Comparison of ENCODE assay signal across 8 cellular contexts in genomic region chr2:159798376-159798724, GRCh38. TPM values are rescaled to one million over a fixed set of nuclear protein-coding genes. Genes with fewer than 3 reads are reported as not detected.
DNase-seq lines count a peak whose midpoint lies in the region; ATAC-seq, FAIRE-seq and TF ChIP-seq lines count a peak whose summit lies in the region.

No MANE protein-coding gene starts in this region.

- H3K9me3 Mint-ChIP-seq in activated CD4-positive, alpha-beta T cell treated with anti-CD3 and anti-CD28 coated beads, Interleukin-2, amount 10 ng/mL, durations not matched to agents 24 days and 14 days = peaks cover 5% of the 10 kb centered on the region
- no peaks in the 10 kb centered on the region for H3K9me3 Mint-ChIP-seq in activated CD8-positive, alpha-beta T cell treated with anti-CD3 and anti-CD28 coated beads for 36 hours

- H2AFZ ChIP-seq in keratinocyte (ENCODE audit: control insufficient read depth, low read length) = peak overlapping the region; percentile 22

- no peaks in the 10 kb centered on the region for H3K79me2 ChIP-seq in keratinocyte (ENCODE audit: control insufficient read depth, insufficient read depth, low read length)

- TF ChIP-seq CTCF in activated CD8-positive, alpha-beta T cell treated with anti-CD3 and anti-CD28 coated beads for 36 hours (IDR thresholded peaks at IDR 0.05) = no peak
- no peak for TF ChIP-seq CTCF in keratinocyte (optimal IDR thresholded peaks at IDR 0.05 in 1 of 3, IDR thresholded peaks at IDR 0.05 in 1 of 3, conservative IDR thresholded peaks at IDR 0.05 in 1 of 3; ENCODE audit: extremely low read depth in 1 of 3, insufficient read depth in 2 of 3, low read length in 3 of 3)

- H3K27me3 ChIP-seq in keratinocyte (ENCODE audit: control insufficient read depth, extremely low read depth, insufficient read depth, low read length) (peaks cover 23% of the 10 kb centered on the region), thymus (ENCODE audit: control insufficient read depth, insufficient read depth) (no peaks in the 10 kb centered on the region)

- no peak for ATAC-seq in activated CD8-positive, alpha-beta T cell treated with anti-CD3 and anti-CD28 coated beads for 36 hours

- H3K27ac Mint-ChIP-seq in activated CD4-positive, alpha-beta T cell treated with anti-CD3 and anti-CD28 coated beads, Interleukin-2, amount 10 ng/mL, durations not matched to agents 24 days and 14 days = no peak overlapping the region
- no peak overlapping the region for H3K27ac Mint-ChIP-seq in activated CD8-positive, alpha-beta T cell treated with anti-CD3 and anti-CD28 coated beads for 36 hours

- no peak for DNase-seq in activated CD4-positive, alpha-beta T cell treated with anti-CD3 and anti-CD28 coated beads, Interleukin-2, amount 10 ng/mL, durations not matched to agents 24 days and 14 days
- no peak for DNase-seq in activated CD4-positive, alpha-beta T cell treated with anti-CD3 and anti-CD28 coated beads for 1 hour
- no peak for DNase-seq in activated CD8-positive, alpha-beta T cell treated with anti-CD3 and anti-CD28 coated beads for 36 hours
- DNase-seq in keratinocyte (ENCODE audit: low read depth, low spot score) (no peak), NCI-H187 (lab: John Stamatoyannopoulos, UW) (no peak), urothelium cell line (ENCODE audit: low spot score) (no peak), GOT3 (lab: John Stamatoyannopoulos, UW) (no peak)

- H3K36me3 ChIP-seq in keratinocyte (ENCODE audit: control insufficient read depth in 2 of 2, extremely low read depth in 1 of 2, insufficient read depth in 2 of 2, low read length in 2 of 2) (no peaks in the 10 kb centered on the region), thymus (ENCODE audit: control insufficient read depth, insufficient read depth) (no peaks in the 10 kb centered on the region)

- H3K36me3 Mint-ChIP-seq in activated CD4-positive, alpha-beta T cell treated with anti-CD3 and anti-CD28 coated beads, Interleukin-2, amount 10 ng/mL, durations not matched to agents 24 days and 14 days (ENCODE audit: low read depth) = peaks cover 3% of the 10 kb centered on the region
- H3K36me3 Mint-ChIP-seq in activated CD8-positive, alpha-beta T cell treated with anti-CD3 and anti-CD28 coated beads for 36 hours (ENCODE audit: low read depth) = peaks cover 8% of the 10 kb centered on the region

- no peaks in the 10 kb centered on the region for H4K20me1 ChIP-seq in keratinocyte (ENCODE audit: control insufficient read depth, extremely low read depth, insufficient read depth, low read length)

- H3K9ac ChIP-seq in keratinocyte (ENCODE audit: control insufficient read depth, extremely low read depth, insufficient read depth, low read length) = peak overlapping the region; percentile 43

- H3K4me1 ChIP-seq in keratinocyte (ENCODE audit: control insufficient read depth, extremely low read depth, insufficient read depth, low read length) (peaks cover 4% of the 10 kb centered on the region), thymus (ENCODE audit: control insufficient read depth, insufficient read depth, low read length) (no peaks in the 10 kb centered on the region)

- 41% methylated on average over 9 of the region's 9 CpGs for WGBS in thymus

- H3K9me1 ChIP-seq in keratinocyte (ENCODE audit: control insufficient read depth, extremely low read depth, insufficient read depth, low read length) = no peaks in the 10 kb centered on the region

- dilution Hi-C loops in keratinocyte (cut with MboI; ENCODE audit: extremely low pct_ligation_motif_present, low sequenced_read_pairs) = no loop called here

- POLR2A ChIA-PET in activated CD8-positive, alpha-beta T cell treated with anti-CD3 and anti-CD28 coated beads for 36 hours (lab: Charles Lee) = no interaction called here

- intact Hi-C loops in activated CD4-positive, alpha-beta T cell treated with anti-CD3 and anti-CD28 coated beads, Interleukin-2, amount 10 ng/mL, durations not matched to agents 24 days and 14 days (cut with micrococcal nuclease) = loop anchor here (5.0 kb wide), 2 partner anchors 86 to 104 kb away; partner anchors contain the start of genes LY75 and MARCHF7
- intact Hi-C loops in activated CD8-positive, alpha-beta T cell treated with anti-CD3 and anti-CD28 coated beads for 36 hours (cut with micrococcal nuclease) = no loop called here

- peaks cover 53% of the 10 kb centered on the region for H3K27me3 Mint-ChIP-seq in activated CD4-positive, alpha-beta T cell treated with anti-CD3 and anti-CD28 coated beads, Interleukin-2, amount 10 ng/mL, durations not matched to agents 24 days and 14 days
- peaks cover 21% of the 10 kb centered on the region for H3K27me3 Mint-ChIP-seq in activated CD8-positive, alpha-beta T cell treated with anti-CD3 and anti-CD28 coated beads for 36 hours

- CTCF ChIA-PET in activated CD8-positive, alpha-beta T cell treated with anti-CD3 and anti-CD28 coated beads for 36 hours (lab: Charles Lee) = no interaction called here

- H3K4me3 ChIP-seq in keratinocyte (ENCODE audit: control insufficient read depth in 2 of 3, extremely low read depth in 1 of 3, insufficient read depth in 2 of 3, low read depth in 1 of 3, low read length in 3 of 3) = peak overlapping the region; percentile 42 to 59 (median 55)
- peak overlapping the region; percentile 64 for H3K4me3 ChIP-seq in thymus (ENCODE audit: low read length)

- peak overlapping the region; percentile 79 for H3K4me2 ChIP-seq in keratinocyte (ENCODE audit: control insufficient read depth, extremely low read depth, insufficient read depth, low read depth, low read length)

- no peak overlapping the region for H3K27ac ChIP-seq in keratinocyte (ENCODE audit: control insufficient read depth, insufficient read depth, low read length)
- H3K27ac ChIP-seq in thymus (ENCODE audit: low read depth) = no peak overlapping the region

- H3K4me1 Mint-ChIP-seq in activated CD4-positive, alpha-beta T cell treated with anti-CD3 and anti-CD28 coated beads, Interleukin-2, amount 10 ng/mL, durations not matched to agents 24 days and 14 days = peaks cover 6% of the 10 kb centered on the region
- H3K4me1 Mint-ChIP-seq in activated CD8-positive, alpha-beta T cell treated with anti-CD3 and anti-CD28 coated beads for 36 hours (ENCODE audit: low read depth) = peaks cover 9% of the 10 kb centered on the region

- no peak for FAIRE-seq in keratinocyte (lab: Jason Lieb, UNC)
- FAIRE-seq in urothelium cell line (lab: Jason Lieb, UNC) = no peak

- H3K9me3 ChIP-seq in keratinocyte (ENCODE audit: control insufficient read depth, low read depth, low read length) = no peaks in the 10 kb centered on the region
- no peaks in the 10 kb centered on the region for H3K9me3 ChIP-seq in thymus (ENCODE audit: control insufficient read depth)

- H3K4me3 Mint-ChIP-seq in activated CD4-positive, alpha-beta T cell treated with anti-CD3 and anti-CD28 coated beads, Interleukin-2, amount 10 ng/mL, durations not matched to agents 24 days and 14 days = peak overlapping the region; percentile 63
- peak overlapping the region; percentile 64 for H3K4me3 Mint-ChIP-seq in activated CD8-positive, alpha-beta T cell treated with anti-CD3 and anti-CD28 coated beads for 36 hours

RNA-seq across cellular contexts. Expression of gene CD302, which starts 0.3 kb away (rescaled TPM):
- total RNA-seq in activated CD4-positive, alpha-beta T cell treated with anti-CD3 and anti-CD28 coated beads, Interleukin-2, amount 10 ng/mL, durations not matched to agents 24 days and 14 days = 0.54 and 0.72 TPM in 2 replicates
- under 1 TPM; 0.43 to 0.74 TPM for total RNA-seq in activated CD8-positive, alpha-beta T cell treated with anti-CD3 and anti-CD28 coated beads for 36 hours
- polyA plus RNA-seq in keratinocyte (0.08 to 0.48 TPM (median 0.20 TPM) in 3 replicates), thymus (13.7 TPM)
- not detected for polyA plus RNA-seq in keratinocyte (2011; ENCODE audit: low read depth)
- 0.04 and 0.07 TPM in 2 replicates for polyA plus RNA-seq in keratinocyte (2011; cell fraction: cytosol; rRNA removed)
- 0.06 and 0.07 TPM in 2 replicates for polyA plus RNA-seq in keratinocyte (2011; cell fraction: nucleus; rRNA removed)
- polyA plus RNA-seq in keratinocyte (2012; ENCODE audit: low replicate concordance) = 0.27 and 0.30 TPM in 2 replicates
- polyA minus RNA-seq in keratinocyte = 0.07 to 0.16 TPM in 2 of 3 replicates, not detected in the other
- polyA minus RNA-seq in keratinocyte (2011; cell fraction: cytosol; rRNA and poly(A)+ RNA removed) = not detected
- 0.16 TPM in 1 of 2 replicates, not detected in the other for polyA minus RNA-seq in keratinocyte (2011; cell fraction: nucleus; rRNA and poly(A)+ RNA removed)
